ENCODE assay signal across 14 cellular contexts in genomic region chr3:42742259-42742658, GRCh38. TPM values are rescaled to one million over a fixed set of nuclear protein-coding genes. Genes with fewer than 3 reads are reported as not detected.
"Had no signal": no experiment of that assay in that cellular context is flagged by ENCODE, and none has a peak within 500 bp of the region (broad histone marks: within the 10 kb centered on the region; RNA-seq: fewer than 3 reads in every experiment).

No MANE protein-coding gene starts in this region.

- H3K36me3 ChIP-seq: cardiac muscle cell, colonic mucosa, tibial nerve had no signal

- H3K4me1 ChIP-seq: colonic mucosa, foreskin keratinocyte had no signal

- H3K9me3 ChIP-seq: colonic mucosa, tibial nerve had no signal

- ATAC-seq: activated CD8-positive, alpha-beta T cell treated with anti-CD3 and anti-CD28 coated beads, Interleukin-2, amount 10 ng/mL, durations not matched to agents 7 days and 5 days; foreskin keratinocyte; stimulated activated naive CD8-positive, alpha-beta T cell treated with anti-CD3 and anti-CD28 coated beads, Interleukin-15, amount 100 ng/mL, for 72 hours had no signal

- H3K27me3 Mint-ChIP-seq: activated B cell treated with CpG ODN at 0.5 μM for 24 hours; activated CD4-positive, alpha-beta T cell treated with anti-CD3 and anti-CD28 coated beads, Interleukin-2, amount 10 ng/mL, durations not matched to agents 24 days and 14 days; naive B cell; stimulated activated naive CD8-positive, alpha-beta T cell treated with anti-CD3 and anti-CD28 coated beads, Interleukin-15, amount 100 ng/mL, for 72 hours had no signal

- H3K36me3 Mint-ChIP-seq: naive B cell had no signal

- H3K4me1 Mint-ChIP-seq: stimulated activated naive CD8-positive, alpha-beta T cell treated with anti-CD3 and anti-CD28 coated beads, Interleukin-15, amount 100 ng/mL, for 72 hours had no signal

- H3K27me3 ChIP-seq: cardiac muscle cell, colonic mucosa, tibial nerve had no signal

- DNase-seq: activated B cell treated with CpG ODN at 0.5 μM for 24 hours; activated CD4-positive, alpha-beta T cell treated with anti-CD3 and anti-CD28 coated beads, Interleukin-2, amount 10 ng/mL, durations not matched to agents 24 days and 14 days; activated CD8-positive, alpha-beta T cell treated with anti-CD3 and anti-CD28 coated beads, Interleukin-2, amount 10 ng/mL, durations not matched to agents 7 days and 5 days; activated naive CD4-positive, alpha-beta T cell treated with anti-CD3 and anti-CD28 coated beads, Interleukin-2, amount 50 U/mL, for 16 hours; activated T-cell treated with anti-CD3 and anti-CD28 coated beads for 4 hours; effector CD4-positive, alpha-beta T cell; foreskin keratinocyte; naive B cell; stimulated activated naive CD8-positive, alpha-beta T cell treated with anti-CD3 and anti-CD28 coated beads, Interleukin-15, amount 100 ng/mL, for 72 hours had no signal

- H3K27ac ChIP-seq: cardiac muscle cell, colonic mucosa, foreskin keratinocyte had no signal

- H3K27ac Mint-ChIP-seq: activated B cell treated with CpG ODN at 0.5 μM for 24 hours; activated CD4-positive, alpha-beta T cell treated with anti-CD3 and anti-CD28 coated beads, Interleukin-2, amount 10 ng/mL, durations not matched to agents 24 days and 14 days; activated CD8-positive, alpha-beta T cell treated with anti-CD3 and anti-CD28 coated beads, Interleukin-2, amount 10 ng/mL, durations not matched to agents 7 days and 5 days; stimulated activated naive CD8-positive, alpha-beta T cell treated with anti-CD3 and anti-CD28 coated beads, Interleukin-15, amount 100 ng/mL, for 72 hours; T-helper 2 cell treated with Interferon-gamma antibody and Interleukin-4, amounts not matched to agents 5 μg/mL and 100 μg/mL, for 36 hours had no signal

- H3K9me3 Mint-ChIP-seq: activated B cell treated with CpG ODN at 0.5 μM for 24 hours; activated CD4-positive, alpha-beta T cell treated with anti-CD3 and anti-CD28 coated beads, Interleukin-2, amount 10 ng/mL, durations not matched to agents 24 days and 14 days; stimulated activated naive CD8-positive, alpha-beta T cell treated with anti-CD3 and anti-CD28 coated beads, Interleukin-15, amount 100 ng/mL, for 72 hours; T-helper 2 cell treated with Interferon-gamma antibody and Interleukin-4, amounts not matched to agents 5 μg/mL and 100 μg/mL, for 36 hours had no signal

- H3K4me3 ChIP-seq: cardiac muscle cell, colonic mucosa, tibial nerve had no signal

- H3K4me3 Mint-ChIP-seq: activated B cell treated with CpG ODN at 0.5 μM for 24 hours; activated CD4-positive, alpha-beta T cell treated with anti-CD3 and anti-CD28 coated beads, Interleukin-2, amount 10 ng/mL, durations not matched to agents 24 days and 14 days; activated CD8-positive, alpha-beta T cell treated with anti-CD3 and anti-CD28 coated beads, Interleukin-2, amount 10 ng/mL, durations not matched to agents 7 days and 5 days; stimulated activated naive CD8-positive, alpha-beta T cell treated with anti-CD3 and anti-CD28 coated beads, Interleukin-15, amount 100 ng/mL, for 72 hours; T-helper 2 cell treated with Interferon-gamma antibody and Interleukin-4, amounts not matched to agents 5 μg/mL and 100 μg/mL, for 36 hours had no signal

RNA-seq across cellular contexts. Expression of gene HHATL, which starts 39.7 kb away (rescaled TPM):
- total RNA-seq: activated B cell treated with CpG ODN at 0.5 μM for 24 hours; activated CD4-positive, alpha-beta T cell treated with anti-CD3 and anti-CD28 coated beads, Interleukin-2, amount 10 ng/mL, durations not matched to agents 24 days and 14 days; activated CD8-positive, alpha-beta T cell treated with anti-CD3 and anti-CD28 coated beads, Interleukin-2, amount 10 ng/mL, durations not matched to agents 7 days and 5 days; foreskin keratinocyte; lung microvascular endothelial cell had no signal
- polyA plus RNA-seq: foreskin keratinocyte had no signal

RNA-seq across cellular contexts. Expression of gene KLHL40, which starts 56.9 kb away (rescaled TPM):
- total RNA-seq: activated B cell treated with CpG ODN at 0.5 μM for 24 hours; activated CD4-positive, alpha-beta T cell treated with anti-CD3 and anti-CD28 coated beads, Interleukin-2, amount 10 ng/mL, durations not matched to agents 24 days and 14 days; activated CD8-positive, alpha-beta T cell treated with anti-CD3 and anti-CD28 coated beads, Interleukin-2, amount 10 ng/mL, durations not matched to agents 7 days and 5 days; colonic mucosa; foreskin keratinocyte; lung microvascular endothelial cell had no signal
- polyA plus RNA-seq: foreskin keratinocyte had no signal
